Comparison of ENCODE assay signal across 1 cellular context in the genomic region with DNA sequence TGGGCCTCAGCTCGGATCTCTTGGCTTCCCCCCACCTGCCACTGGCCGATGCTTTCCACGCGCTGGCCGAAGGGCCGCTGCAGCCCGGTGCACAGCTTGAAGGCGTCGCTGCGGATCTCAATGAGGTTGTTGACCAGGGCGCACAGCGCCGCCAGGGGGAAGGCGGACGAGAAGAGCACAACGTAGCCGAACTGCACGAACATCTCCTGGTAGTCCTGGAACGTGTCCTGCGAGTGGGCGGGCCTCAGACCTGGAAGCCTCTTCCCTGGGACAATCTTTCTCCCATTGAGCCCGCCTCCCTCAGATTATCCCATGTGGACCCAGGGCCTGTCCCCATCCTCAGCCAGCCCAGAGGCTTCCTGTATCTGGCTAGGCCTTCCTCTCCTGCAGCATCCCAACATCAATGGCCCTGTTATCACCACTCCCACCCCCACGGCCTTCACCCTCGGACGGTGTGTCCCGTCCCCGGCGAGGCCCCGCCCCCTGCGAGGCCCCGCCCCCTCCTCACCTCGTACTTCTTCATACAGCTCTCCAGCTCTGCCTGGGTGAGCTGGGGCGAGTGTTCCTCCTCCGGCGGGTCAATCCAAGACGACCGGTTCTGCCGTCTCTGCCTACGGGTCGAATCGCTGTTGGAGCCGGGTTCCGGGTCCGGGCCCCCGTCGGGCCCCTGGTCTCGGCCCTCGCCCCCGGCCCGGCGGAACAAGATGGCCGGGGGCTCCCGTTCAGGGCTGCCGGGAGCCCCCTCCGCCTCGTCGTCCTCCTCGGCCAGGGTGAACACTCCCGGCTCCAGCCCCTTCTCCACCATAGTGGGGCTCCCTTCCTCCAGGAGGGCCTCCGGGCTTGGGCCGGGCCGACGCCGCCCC.
TF ChIP-seq lines count a peak whose summit lies in the region.

No MANE protein-coding gene starts in this region.

TF ChIP-seq in HepG2, 621 proteins besides CTCF, POLR2A, EP300 and RAD21:
- TF ChIP-seq, protein P1, sequence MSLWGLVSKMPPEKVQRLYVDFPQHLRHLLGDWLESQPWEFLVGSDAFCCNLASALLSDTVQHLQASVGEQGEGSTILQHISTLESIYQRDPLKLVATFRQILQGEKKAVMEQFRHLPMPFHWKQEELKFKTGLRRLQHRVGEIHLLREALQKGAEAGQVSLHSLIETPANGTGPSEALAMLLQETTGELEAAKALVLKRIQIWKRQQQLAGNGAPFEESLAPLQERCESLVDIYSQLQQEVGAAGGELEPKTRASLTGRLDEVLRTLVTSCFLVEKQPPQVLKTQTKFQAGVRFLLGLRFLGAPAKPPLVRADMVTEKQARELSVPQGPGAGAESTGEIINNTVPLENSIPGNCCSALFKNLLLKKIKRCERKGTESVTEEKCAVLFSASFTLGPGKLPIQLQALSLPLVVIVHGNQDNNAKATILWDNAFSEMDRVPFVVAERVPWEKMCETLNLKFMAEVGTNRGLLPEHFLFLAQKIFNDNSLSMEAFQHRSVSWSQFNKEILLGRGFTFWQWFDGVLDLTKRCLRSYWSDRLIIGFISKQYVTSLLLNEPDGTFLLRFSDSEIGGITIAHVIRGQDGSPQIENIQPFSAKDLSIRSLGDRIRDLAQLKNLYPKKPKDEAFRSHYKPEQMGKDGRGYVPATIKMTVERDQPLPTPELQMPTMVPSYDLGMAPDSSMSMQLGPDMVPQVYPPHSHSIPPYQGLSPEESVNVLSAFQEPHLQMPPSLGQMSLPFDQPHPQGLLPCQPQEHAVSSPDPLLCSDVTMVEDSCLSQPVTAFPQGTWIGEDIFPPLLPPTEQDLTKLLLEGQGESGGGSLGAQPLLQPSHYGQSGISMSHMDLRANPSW (CRISPR knock-in tag; IDR thresholded peaks at IDR 0.05; ENCODE audit: borderline replicate concordance), result no peak
- TF ChIP-seq MBNL3 (CRISPR knock-in tag; conservative IDR thresholded peaks at IDR 0.05), result no peak
- no peak for TF ChIP-seq SRSF4 (IDR thresholded peaks at IDR 0.05; ENCODE audit: low read depth, low read length, poor library complexity, severe bottlenecking)
- TF ChIP-seq ZFY (CRISPR knock-in tag; IDR thresholded peaks at IDR 0.05), result peak; percentile 25; the same call in 1 of the 2 replicates
- TF ChIP-seq ZFX (CRISPR knock-in tag; IDR thresholded peaks at IDR 0.05; ENCODE audit: low read depth), result peak; percentile 24; the same call in 1 of the 2 replicates
- TF ChIP-seq, protein P2, sequence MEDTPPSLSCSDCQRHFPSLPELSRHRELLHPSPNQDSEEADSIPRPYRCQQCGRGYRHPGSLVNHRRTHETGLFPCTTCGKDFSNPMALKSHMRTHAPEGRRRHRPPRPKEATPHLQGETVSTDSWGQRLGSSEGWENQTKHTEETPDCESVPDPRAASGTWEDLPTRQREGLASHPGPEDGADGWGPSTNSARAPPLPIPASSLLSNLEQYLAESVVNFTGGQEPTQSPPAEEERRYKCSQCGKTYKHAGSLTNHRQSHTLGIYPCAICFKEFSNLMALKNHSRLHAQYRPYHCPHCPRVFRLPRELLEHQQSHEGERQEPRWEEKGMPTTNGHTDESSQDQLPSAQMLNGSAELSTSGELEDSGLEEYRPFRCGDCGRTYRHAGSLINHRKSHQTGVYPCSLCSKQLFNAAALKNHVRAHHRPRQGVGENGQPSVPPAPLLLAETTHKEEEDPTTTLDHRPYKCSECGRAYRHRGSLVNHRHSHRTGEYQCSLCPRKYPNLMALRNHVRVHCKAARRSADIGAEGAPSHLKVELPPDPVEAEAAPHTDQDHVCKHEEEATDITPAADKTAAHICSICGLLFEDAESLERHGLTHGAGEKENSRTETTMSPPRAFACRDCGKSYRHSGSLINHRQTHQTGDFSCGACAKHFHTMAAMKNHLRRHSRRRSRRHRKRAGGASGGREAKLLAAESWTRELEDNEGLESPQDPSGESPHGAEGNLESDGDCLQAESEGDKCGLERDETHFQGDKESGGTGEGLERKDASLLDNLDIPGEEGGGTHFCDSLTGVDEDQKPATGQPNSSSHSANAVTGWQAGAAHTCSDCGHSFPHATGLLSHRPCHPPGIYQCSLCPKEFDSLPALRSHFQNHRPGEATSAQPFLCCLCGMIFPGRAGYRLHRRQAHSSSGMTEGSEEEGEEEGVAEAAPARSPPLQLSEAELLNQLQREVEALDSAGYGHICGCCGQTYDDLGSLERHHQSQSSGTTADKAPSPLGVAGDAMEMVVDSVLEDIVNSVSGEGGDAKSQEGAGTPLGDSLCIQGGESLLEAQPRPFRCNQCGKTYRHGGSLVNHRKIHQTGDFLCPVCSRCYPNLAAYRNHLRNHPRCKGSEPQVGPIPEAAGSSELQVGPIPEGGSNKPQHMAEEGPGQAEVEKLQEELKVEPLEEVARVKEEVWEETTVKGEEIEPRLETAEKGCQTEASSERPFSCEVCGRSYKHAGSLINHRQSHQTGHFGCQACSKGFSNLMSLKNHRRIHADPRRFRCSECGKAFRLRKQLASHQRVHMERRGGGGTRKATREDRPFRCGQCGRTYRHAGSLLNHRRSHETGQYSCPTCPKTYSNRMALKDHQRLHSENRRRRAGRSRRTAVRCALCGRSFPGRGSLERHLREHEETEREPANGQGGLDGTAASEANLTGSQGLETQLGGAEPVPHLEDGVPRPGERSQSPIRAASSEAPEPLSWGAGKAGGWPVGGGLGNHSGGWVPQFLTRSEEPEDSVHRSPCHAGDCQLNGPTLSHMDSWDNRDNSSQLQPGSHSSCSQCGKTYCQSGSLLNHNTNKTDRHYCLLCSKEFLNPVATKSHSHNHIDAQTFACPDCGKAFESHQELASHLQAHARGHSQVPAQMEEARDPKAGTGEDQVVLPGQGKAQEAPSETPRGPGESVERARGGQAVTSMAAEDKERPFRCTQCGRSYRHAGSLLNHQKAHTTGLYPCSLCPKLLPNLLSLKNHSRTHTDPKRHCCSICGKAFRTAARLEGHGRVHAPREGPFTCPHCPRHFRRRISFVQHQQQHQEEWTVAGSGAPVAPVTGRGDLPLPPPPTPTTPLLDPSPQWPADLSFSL (CRISPR knock-in tag; IDR thresholded peaks at IDR 0.05), result no peak
- no peak for TF ChIP-seq POLR2AphosphoS2 (IDR thresholded peaks at IDR 0.05; ENCODE audit: low read depth, low read length)
- TF ChIP-seq TBL1XR1 (IDR thresholded peaks at IDR 0.05; ENCODE audit: borderline replicate concordance, low read length, partially characterized antibody), result no peak
- TF ChIP-seq, protein P3, sequence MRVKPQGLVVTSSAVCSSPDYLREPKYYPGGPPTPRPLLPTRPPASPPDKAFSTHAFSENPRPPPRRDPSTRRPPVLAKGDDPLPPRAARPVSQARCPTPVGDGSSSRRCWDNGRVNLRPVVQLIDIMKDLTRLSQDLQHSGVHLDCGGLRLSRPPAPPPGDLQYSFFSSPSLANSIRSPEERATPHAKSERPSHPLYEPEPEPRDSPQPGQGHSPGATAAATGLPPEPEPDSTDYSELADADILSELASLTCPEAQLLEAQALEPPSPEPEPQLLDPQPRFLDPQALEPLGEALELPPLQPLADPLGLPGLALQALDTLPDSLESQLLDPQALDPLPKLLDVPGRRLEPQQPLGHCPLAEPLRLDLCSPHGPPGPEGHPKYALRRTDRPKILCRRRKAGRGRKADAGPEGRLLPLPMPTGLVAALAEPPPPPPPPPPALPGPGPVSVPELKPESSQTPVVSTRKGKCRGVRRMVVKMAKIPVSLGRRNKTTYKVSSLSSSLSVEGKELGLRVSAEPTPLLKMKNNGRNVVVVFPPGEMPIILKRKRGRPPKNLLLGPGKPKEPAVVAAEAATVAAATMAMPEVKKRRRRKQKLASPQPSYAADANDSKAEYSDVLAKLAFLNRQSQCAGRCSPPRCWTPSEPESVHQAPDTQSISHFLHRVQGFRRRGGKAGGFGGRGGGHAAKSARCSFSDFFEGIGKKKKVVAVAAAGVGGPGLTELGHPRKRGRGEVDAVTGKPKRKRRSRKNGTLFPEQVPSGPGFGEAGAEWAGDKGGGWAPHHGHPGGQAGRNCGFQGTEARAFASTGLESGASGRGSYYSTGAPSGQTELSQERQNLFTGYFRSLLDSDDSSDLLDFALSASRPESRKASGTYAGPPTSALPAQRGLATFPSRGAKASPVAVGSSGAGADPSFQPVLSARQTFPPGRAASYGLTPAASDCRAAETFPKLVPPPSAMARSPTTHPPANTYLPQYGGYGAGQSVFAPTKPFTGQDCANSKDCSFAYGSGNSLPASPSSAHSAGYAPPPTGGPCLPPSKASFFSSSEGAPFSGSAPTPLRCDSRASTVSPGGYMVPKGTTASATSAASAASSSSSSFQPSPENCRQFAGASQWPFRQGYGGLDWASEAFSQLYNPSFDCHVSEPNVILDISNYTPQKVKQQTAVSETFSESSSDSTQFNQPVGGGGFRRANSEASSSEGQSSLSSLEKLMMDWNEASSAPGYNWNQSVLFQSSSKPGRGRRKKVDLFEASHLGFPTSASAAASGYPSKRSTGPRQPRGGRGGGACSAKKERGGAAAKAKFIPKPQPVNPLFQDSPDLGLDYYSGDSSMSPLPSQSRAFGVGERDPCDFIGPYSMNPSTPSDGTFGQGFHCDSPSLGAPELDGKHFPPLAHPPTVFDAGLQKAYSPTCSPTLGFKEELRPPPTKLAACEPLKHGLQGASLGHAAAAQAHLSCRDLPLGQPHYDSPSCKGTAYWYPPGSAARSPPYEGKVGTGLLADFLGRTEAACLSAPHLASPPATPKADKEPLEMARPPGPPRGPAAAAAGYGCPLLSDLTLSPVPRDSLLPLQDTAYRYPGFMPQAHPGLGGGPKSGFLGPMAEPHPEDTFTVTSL (CRISPR knock-in tag; IDR thresholded peaks at IDR 0.05; ENCODE audit: borderline replicate concordance), result no peak
- no peak for TF ChIP-seq SIN3B (IDR thresholded peaks at IDR 0.05; ENCODE audit: low read length)
- TF ChIP-seq, protein P4, sequence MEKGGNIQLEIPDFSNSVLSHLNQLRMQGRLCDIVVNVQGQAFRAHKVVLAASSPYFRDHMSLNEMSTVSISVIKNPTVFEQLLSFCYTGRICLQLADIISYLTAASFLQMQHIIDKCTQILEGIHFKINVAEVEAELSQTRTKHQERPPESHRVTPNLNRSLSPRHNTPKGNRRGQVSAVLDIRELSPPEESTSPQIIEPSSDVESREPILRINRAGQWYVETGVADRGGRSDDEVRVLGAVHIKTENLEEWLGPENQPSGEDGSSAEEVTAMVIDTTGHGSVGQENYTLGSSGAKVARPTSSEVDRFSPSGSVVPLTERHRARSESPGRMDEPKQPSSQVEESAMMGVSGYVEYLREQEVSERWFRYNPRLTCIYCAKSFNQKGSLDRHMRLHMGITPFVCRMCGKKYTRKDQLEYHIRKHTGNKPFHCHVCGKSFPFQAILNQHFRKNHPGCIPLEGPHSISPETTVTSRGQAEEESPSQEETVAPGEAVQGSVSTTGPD (CRISPR knock-in tag; IDR thresholded peaks at IDR 0.05), result no peak
- TF ChIP-seq MTF1 (CRISPR knock-in tag; IDR thresholded peaks at IDR 0.05), result no peak
- TF ChIP-seq MTF2 (CRISPR knock-in tag; IDR thresholded peaks at IDR 0.05; ENCODE audit: borderline replicate concordance), result no peak
- TF ChIP-seq ZSCAN22 (CRISPR knock-in tag; IDR thresholded peaks at IDR 0.05), result 0 out of 2 replicates have a peak, but pooled peaks have one; percentile 36
- TF ChIP-seq, protein P5, sequence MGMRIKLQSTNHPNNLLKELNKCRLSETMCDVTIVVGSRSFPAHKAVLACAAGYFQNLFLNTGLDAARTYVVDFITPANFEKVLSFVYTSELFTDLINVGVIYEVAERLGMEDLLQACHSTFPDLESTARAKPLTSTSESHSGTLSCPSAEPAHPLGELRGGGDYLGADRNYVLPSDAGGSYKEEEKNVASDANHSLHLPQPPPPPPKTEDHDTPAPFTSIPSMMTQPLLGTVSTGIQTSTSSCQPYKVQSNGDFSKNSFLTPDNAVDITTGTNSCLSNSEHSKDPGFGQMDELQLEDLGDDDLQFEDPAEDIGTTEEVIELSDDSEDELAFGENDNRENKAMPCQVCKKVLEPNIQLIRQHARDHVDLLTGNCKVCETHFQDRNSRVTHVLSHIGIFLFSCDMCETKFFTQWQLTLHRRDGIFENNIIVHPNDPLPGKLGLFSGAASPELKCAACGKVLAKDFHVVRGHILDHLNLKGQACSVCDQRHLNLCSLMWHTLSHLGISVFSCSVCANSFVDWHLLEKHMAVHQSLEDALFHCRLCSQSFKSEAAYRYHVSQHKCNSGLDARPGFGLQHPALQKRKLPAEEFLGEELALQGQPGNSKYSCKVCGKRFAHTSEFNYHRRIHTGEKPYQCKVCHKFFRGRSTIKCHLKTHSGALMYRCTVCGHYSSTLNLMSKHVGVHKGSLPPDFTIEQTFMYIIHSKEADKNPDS (CRISPR knock-in tag; IDR thresholded peaks at IDR 0.05), result no peak
- no peak for TF ChIP-seq ZNF136 (CRISPR knock-in tag; IDR thresholded peaks at IDR 0.05; ENCODE audit: low read depth)
- TF ChIP-seq, protein P6, sequence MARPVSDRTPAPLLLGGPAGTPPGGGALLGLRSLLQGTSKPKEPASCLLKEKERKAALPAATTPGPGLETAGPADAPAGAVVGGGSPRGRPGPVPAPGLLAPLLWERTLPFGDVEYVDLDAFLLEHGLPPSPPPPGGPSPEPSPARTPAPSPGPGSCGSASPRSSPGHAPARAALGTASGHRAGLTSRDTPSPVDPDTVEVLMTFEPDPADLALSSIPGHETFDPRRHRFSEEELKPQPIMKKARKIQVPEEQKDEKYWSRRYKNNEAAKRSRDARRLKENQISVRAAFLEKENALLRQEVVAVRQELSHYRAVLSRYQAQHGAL (CRISPR knock-in tag; IDR thresholded peaks at IDR 0.05; ENCODE audit: not compliant biosample characterization), result no peak
- no peak for TF ChIP-seq HOXA3 (CRISPR knock-in tag; IDR thresholded peaks at IDR 0.05)
- no peak for TF ChIP-seq SP140L (CRISPR knock-in tag; IDR thresholded peaks at IDR 0.05; ENCODE audit: borderline replicate concordance)
- TF ChIP-seq CEBPB (IDR thresholded peaks at IDR 0.05; ENCODE audit: borderline replicate concordance, low read depth, low read length), result no peak
- no peak for TF ChIP-seq ZFP62 (CRISPR knock-in tag; IDR thresholded peaks at IDR 0.05)
